ENCODE assay signal across 13 cellular contexts in the genomic region with DNA sequence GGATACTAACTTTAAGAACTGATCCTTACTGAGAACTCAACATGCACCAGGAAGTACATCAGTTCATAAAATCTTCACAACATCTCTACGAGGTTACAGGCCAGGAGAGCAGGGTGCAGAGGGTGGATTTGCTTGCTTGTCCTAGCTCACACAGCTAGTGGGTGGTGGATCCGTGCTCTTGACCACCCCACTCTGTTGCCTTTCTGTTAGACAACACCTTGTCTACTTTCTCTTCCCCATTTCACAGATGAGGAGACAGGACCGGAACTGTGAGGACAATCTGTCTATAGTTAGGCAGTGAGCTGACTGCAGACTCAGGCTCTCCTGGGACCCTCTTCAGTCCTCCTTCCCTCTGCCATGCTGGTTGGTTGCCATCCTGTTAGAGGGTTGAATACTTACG.
DNase-seq lines count a peak whose midpoint lies in the region; ATAC-seq and TF ChIP-seq lines count a peak whose summit lies in the region.
"Had no signal": no experiment of that assay in that cellular context is flagged by ENCODE, and none has a peak within 500 bp of the region (broad histone marks: within the 10 kb centered on the region; RNA-seq: fewer than 3 reads in every experiment).

No MANE protein-coding gene starts in this region.

- H3K9me2 ChIP-seq in SU-DHL-6 (replicated peaks; ENCODE audit: insufficient read depth, low read length): no peaks in the 10 kb centered on the region

- H3K36me3 ChIP-seq in SU-DHL-6 (ENCODE audit: low read length): no peaks in the 10 kb centered on the region
- H3K36me3 ChIP-seq: adrenal gland had no signal

- H3K27ac ChIP-seq in SU-DHL-6 (ENCODE audit: low read depth, low read length): peak overlapping the region; percentile 98
- H3K27ac ChIP-seq: A549 had no signal

- no peaks in the 10 kb centered on the region for H3K27me3 ChIP-seq in SU-DHL-6 (ENCODE audit: low read length)
- H3K27me3 ChIP-seq: adrenal gland had no signal

- DNase-seq in stimulated activated naive CD8-positive, alpha-beta T cell treated with anti-CD3 and anti-CD28 coated beads, Interleukin-15, Interleukin-2, amounts not matched to agents 100 U/mL and 50 U/mL, for 24 hours: no peak
- no peak for DNase-seq in stimulated activated naive CD8-positive, alpha-beta T cell treated with anti-CD3 and anti-CD28 coated beads, Interleukin-15, amount 100 ng/mL, for 72 hours
- DNase-seq in SK-N-DZ (ENCODE audit: low spot score) (no peak), Kasumi-1 (lab: John Stamatoyannopoulos, UW) (no peak), DMS 273 treated with DMSO at 0.1 percent for 48 hours (lab: John Stamatoyannopoulos, UW) (no peak), GDM1 (lab: John Stamatoyannopoulos, UW) (no peak)
- DNase-seq: adrenal gland, H7, retina, Right ventricle myocardium superior had no signal

- no peaks in the 10 kb centered on the region for H3K9me3 ChIP-seq in SU-DHL-6 (ENCODE audit: insufficient read depth, low read length)
- H3K9me3 ChIP-seq: A549, adrenal gland had no signal

- peaks cover 5% of the 10 kb centered on the region for H3K4me1 Mint-ChIP-seq in stimulated activated naive CD8-positive, alpha-beta T cell treated with anti-CD3 and anti-CD28 coated beads, Interleukin-15, amount 100 ng/mL, for 72 hours

- no peak for TF ChIP-seq CTCF in SU-DHL-6 (IDR thresholded peaks at IDR 0.05; ENCODE audit: insufficient read depth, low read length, poor library complexity, severe bottlenecking)

- ATAC-seq in stimulated activated naive CD8-positive, alpha-beta T cell treated with anti-CD3 and anti-CD28 coated beads, Interleukin-15, Interleukin-2, amounts not matched to agents 100 U/mL and 50 U/mL, for 24 hours: peak; percentile 40
- no peak for ATAC-seq in stimulated activated naive CD8-positive, alpha-beta T cell treated with anti-CD3 and anti-CD28 coated beads, Interleukin-15, amount 100 ng/mL, for 72 hours
- ATAC-seq in HG03045 (IDR thresholded peaks at IDR 0.05; ENCODE audit: unreplicated experiment): peak; percentile 70
- ATAC-seq: A549 had no signal

- H3K9me3 Mint-ChIP-seq in stimulated activated naive CD8-positive, alpha-beta T cell treated with anti-CD3 and anti-CD28 coated beads, Interleukin-15, amount 100 ng/mL, for 72 hours: no peaks in the 10 kb centered on the region

- peak overlapping the region; percentile 66 for H3K9ac ChIP-seq in SU-DHL-6 (ENCODE audit: low read length)

- no peak overlapping the region for H2AFZ ChIP-seq in SU-DHL-6 (ENCODE audit: low read depth, low read length, severe bottlenecking)

- peaks cover 34% of the 10 kb centered on the region for H3F3A ChIP-seq in SU-DHL-6 (ENCODE audit: insufficient read depth)

- no peak overlapping the region for H3K27ac Mint-ChIP-seq in stimulated activated naive CD8-positive, alpha-beta T cell treated with anti-CD3 and anti-CD28 coated beads, Interleukin-15, amount 100 ng/mL, for 72 hours

- H3K79me2 ChIP-seq in SU-DHL-6 (ENCODE audit: insufficient read depth, low read length): no peaks in the 10 kb centered on the region

- peak overlapping the region; percentile 81 for H3K4me2 ChIP-seq in SU-DHL-6 (ENCODE audit: low read depth, low read length, poor library complexity, severe bottlenecking)
- H3K4me2 ChIP-seq: A549 had no signal

- no peak overlapping the region for H3K4me3 Mint-ChIP-seq in stimulated activated naive CD8-positive, alpha-beta T cell treated with anti-CD3 and anti-CD28 coated beads, Interleukin-15, amount 100 ng/mL, for 72 hours

- peak overlapping the region; percentile 30 for H3K4me3 ChIP-seq in SU-DHL-6 (ENCODE audit: insufficient read depth, low read length, poor library complexity, severe bottlenecking)
- H3K4me3 ChIP-seq: A549, adrenal gland had no signal

- H4K20me1 ChIP-seq in SU-DHL-6 (ENCODE audit: low read depth, low read length): no peaks in the 10 kb centered on the region

- H3K27me3 Mint-ChIP-seq in stimulated activated naive CD8-positive, alpha-beta T cell treated with anti-CD3 and anti-CD28 coated beads, Interleukin-15, amount 100 ng/mL, for 72 hours: peaks cover 17% of the 10 kb centered on the region
